ENCODE assay signal across 1 cellular context in genomic region chr19:4375164-4375619, GRCh38.
TF ChIP-seq lines count a peak whose summit lies in the region.

No MANE protein-coding gene starts in this region.

TF ChIP-seq in HepG2, 621 proteins besides CTCF, POLR2A, EP300 and RAD21 (continued from another document):
- 0 out of 2 replicates have a peak, but pooled peaks have one; percentile 10 for TF ChIP-seq FOSL2 (CRISPR knock-in tag; IDR thresholded peaks at IDR 0.05)
- TF ChIP-seq ELK4 (CRISPR knock-in tag; IDR thresholded peaks at IDR 0.05; ENCODE audit: borderline replicate concordance), result no peak
- TF ChIP-seq AHDC1 (CRISPR knock-in tag; IDR thresholded peaks at IDR 0.05; ENCODE audit: borderline replicate concordance), result 0 out of 2 replicates have a peak, but pooled peaks have one; percentile 1
- TF ChIP-seq TIGD3 (CRISPR knock-in tag; IDR thresholded peaks at IDR 0.05; ENCODE audit: borderline replicate concordance), result no peak
- TF ChIP-seq ZNF614 (CRISPR knock-in tag; IDR thresholded peaks at IDR 0.05; ENCODE audit: borderline replicate concordance), result no peak
- TF ChIP-seq ZFX (CRISPR knock-in tag; IDR thresholded peaks at IDR 0.05; ENCODE audit: low read depth), result no peak
- TF ChIP-seq CHD4 (IDR thresholded peaks at IDR 0.05; ENCODE audit: borderline replicate concordance, low read length), result 0 out of 2 replicates have a peak, but pooled peaks have one; percentile 22
- peak; percentile 16; the same call in 1 of the 2 replicates for TF ChIP-seq ARID5B (CRISPR knock-in tag; IDR thresholded peaks at IDR 0.05)
- TF ChIP-seq ZHX2 (IDR thresholded peaks at IDR 0.05; ENCODE audit: low read depth), result no peak
- TF ChIP-seq ZHX2 (CRISPR knock-in tag; IDR thresholded peaks at IDR 0.05; ENCODE audit: borderline replicate concordance), result no peak
- TF ChIP-seq ZNF75D (CRISPR knock-in tag; IDR thresholded peaks at IDR 0.05; ENCODE audit: borderline replicate concordance), result no peak
- TF ChIP-seq ZNF747 (CRISPR knock-in tag; IDR thresholded peaks at IDR 0.05; ENCODE audit: borderline replicate concordance), result no peak
- 0 out of 2 replicates have a peak, but pooled peaks have one; percentile 6 for TF ChIP-seq FOXA3 (CRISPR knock-in tag; IDR thresholded peaks at IDR 0.05)
- peak; percentile 2; the same call in 1 of the 2 replicates for TF ChIP-seq ZGPAT (CRISPR knock-in tag; IDR thresholded peaks at IDR 0.05)
- no peak for TF ChIP-seq SIX1 (CRISPR knock-in tag; IDR thresholded peaks at IDR 0.05; ENCODE audit: borderline replicate concordance)
- peak; percentile 20; the same call in 1 of the 2 replicates for TF ChIP-seq NCOA2 (CRISPR knock-in tag; IDR thresholded peaks at IDR 0.05)
- TF ChIP-seq KDM6A (CRISPR knock-in tag; IDR thresholded peaks at IDR 0.05; ENCODE audit: low read depth), result 0 out of 2 replicates have a peak, but pooled peaks have one; percentile 15
- 0 out of 2 replicates have a peak, but pooled peaks have one; percentile 2 for TF ChIP-seq HNF4A (CRISPR knock-in tag; IDR thresholded peaks at IDR 0.05)
- TF ChIP-seq SATB2 (CRISPR knock-in tag; IDR thresholded peaks at IDR 0.05), result no peak
- TF ChIP-seq ZNF432 (CRISPR knock-in tag; IDR thresholded peaks at IDR 0.05; ENCODE audit: borderline replicate concordance), result no peak
TF ChIP-seq in HepG2: peak in this region for 27.
